Comparison of ENCODE assay signal across 11 cellular contexts in the genomic region with DNA sequence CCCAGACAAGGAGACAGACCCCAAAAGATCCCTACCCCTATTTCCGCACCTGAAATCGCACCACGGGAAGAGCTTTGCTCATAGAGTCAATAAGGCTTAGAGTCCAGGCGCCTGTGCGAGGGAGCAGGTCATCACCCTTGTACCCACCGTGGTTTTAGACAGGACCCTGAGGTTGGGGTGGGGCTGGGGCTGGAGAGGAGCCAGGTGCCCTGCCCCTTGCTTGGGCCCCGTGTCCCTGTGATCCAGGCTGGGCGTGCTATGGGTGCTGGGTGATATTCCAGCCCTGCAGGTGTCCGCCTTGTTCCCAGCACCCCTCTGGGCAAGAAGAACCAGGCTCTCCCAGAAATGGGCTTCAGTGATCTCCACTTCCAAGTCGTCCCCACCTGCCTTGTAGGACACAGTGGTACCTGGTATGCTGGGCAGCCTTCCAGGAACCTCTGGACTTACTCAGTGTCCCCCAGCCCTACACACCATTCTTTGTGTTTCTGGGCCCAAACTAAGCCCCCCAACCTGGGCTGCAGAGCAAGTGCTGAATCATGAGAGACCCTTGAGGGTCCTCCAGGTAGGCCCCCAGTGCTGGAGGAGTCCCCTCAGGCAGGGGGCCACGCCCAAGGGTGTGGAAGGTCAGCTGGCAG. TPM values are rescaled to one million over a fixed set of nuclear protein-coding genes. Genes with fewer than 3 reads are reported as not detected.
A peak's percentile ranks its signal among the peaks of the same experiment; 100 is the strongest.
DNase-seq lines count a peak whose midpoint lies in the region; ATAC-seq and TF ChIP-seq lines count a peak whose summit lies in the region.
"Had no signal": no experiment of that assay in that cellular context is flagged by ENCODE, and none has a peak within 500 bp of the region (broad histone marks: within the 10 kb centered on the region; RNA-seq: fewer than 3 reads in every experiment).

No MANE protein-coding gene starts in this region.

- H3K36me3 Mint-ChIP-seq in T-helper 2 cell treated with Interferon-gamma antibody and Interleukin-4, amounts not matched to agents 5 μg/mL and 100 μg/mL, for 36 hours (ENCODE audit: low read depth) = peaks cover 9% of the 10 kb centered on the region
- H3K36me3 Mint-ChIP-seq in chondrocyte (ENCODE audit: low read depth) = no peaks in the 10 kb centered on the region

- H3K9me3 ChIP-seq in lower lobe of right lung = no peaks in the 10 kb centered on the region

- peak overlapping the region; percentile 55 for H3K4me3 Mint-ChIP-seq in T-helper 2 cell treated with Interferon-gamma antibody and Interleukin-4, amounts not matched to agents 5 μg/mL and 100 μg/mL, for 36 hours
- no peak overlapping the region for H3K4me3 Mint-ChIP-seq in chondrocyte (ENCODE audit: unreplicated experiment)

- H3K4me1 ChIP-seq in lower lobe of right lung = peaks cover 72% of the 10 kb centered on the region

- no peaks in the 10 kb centered on the region for H3K9me3 Mint-ChIP-seq in T-helper 2 cell treated with Interferon-gamma antibody and Interleukin-4, amounts not matched to agents 5 μg/mL and 100 μg/mL, for 36 hours
- H3K9me3 Mint-ChIP-seq in chondrocyte (ENCODE audit: low read depth) = no peaks in the 10 kb centered on the region

- peak overlapping the region; percentile 57 for H3K27ac Mint-ChIP-seq in T-helper 2 cell treated with Interferon-gamma antibody and Interleukin-4, amounts not matched to agents 5 μg/mL and 100 μg/mL, for 36 hours
- H3K27ac Mint-ChIP-seq in chondrocyte (ENCODE audit: unreplicated experiment) = peak overlapping the region; percentile 77

- peak overlapping the region; percentile 99 for H3K27ac ChIP-seq in lower lobe of right lung
- H3K27ac ChIP-seq in substantia nigra (ENCODE audit: low read depth, low read length, poor library complexity, severe bottlenecking) = peak overlapping the region; percentile 68

- TF ChIP-seq POLR2A in erythroblast (IDR thresholded peaks at IDR 0.05; ENCODE audit: low read length) = no peak

- H3K4me3 ChIP-seq in lower lobe of right lung = peak overlapping the region; percentile 48

- peaks cover 30% of the 10 kb centered on the region for H3K4me1 Mint-ChIP-seq in T-helper 2 cell treated with Interferon-gamma antibody and Interleukin-4, amounts not matched to agents 5 μg/mL and 100 μg/mL, for 36 hours (ENCODE audit: low read depth)
- peaks cover 51% of the 10 kb centered on the region for H3K4me1 Mint-ChIP-seq in chondrocyte (ENCODE audit: low read depth)

- H3K27me3 Mint-ChIP-seq in T-helper 2 cell treated with Interferon-gamma antibody and Interleukin-4, amounts not matched to agents 5 μg/mL and 100 μg/mL, for 36 hours (ENCODE audit: low read depth) = no peaks in the 10 kb centered on the region
- H3K27me3 Mint-ChIP-seq in chondrocyte (ENCODE audit: low read depth) = no peaks in the 10 kb centered on the region

- TF ChIP-seq CTCF in chondrocyte (IDR thresholded peaks at IDR 0.05) (no peak), lower lobe of right lung (IDR thresholded peaks at IDR 0.05) (no peak)

- DNase-seq in T-helper 2 cell treated with Interferon-gamma antibody and Interleukin-4, amounts not matched to agents 5 μg/mL and 100 μg/mL, for 36 hours (ENCODE audit: low spot score) = no peak
- no peak for DNase-seq in T-helper 2 cell
- DNase-seq in chondrocyte (ENCODE audit: low spot score) = no peak
- peak; percentile 51 for DNase-seq in lower lobe of right lung
- DNase-seq in substantia nigra (lab: John Stamatoyannopoulos, UW) = peak in 1 of 49 donors; percentile 50
- no peak for DNase-seq in erythroblast (lab: John Stamatoyannopoulos, UW)
- DNase-seq in NCI-H2171 treated with DMSO at 0.1 percent for 48 hours (lab: John Stamatoyannopoulos, UW) = no peak
- DNase-seq in stimulated activated CD4-positive, alpha-beta T cell treated with anti-CD3 and anti-CD28 coated beads, Interleukin-2, amount 100 ng/mL, for 48 hours = no peak
- DNase-seq: 8988T; activated CD4-positive, alpha-beta T cell treated with anti-CD3 and anti-CD28 coated beads, Interleukin-2, amount 50 U/mL, for 1 hour; NCI-H2081 had no signal

- H3K27me3 ChIP-seq in lower lobe of right lung (ENCODE audit: low read depth) = no peaks in the 10 kb centered on the region

- intact Hi-C loops in lower lobe of right lung (cut with DNase I) = no loop called here

- no peak for ATAC-seq in lower lobe of right lung

- peaks cover 14% of the 10 kb centered on the region for H3K36me3 ChIP-seq in lower lobe of right lung

RNA-seq across cellular contexts. Expression of a gene that starts 4.5 kb away (rescaled TPM):
- total RNA-seq in chondrocyte (403 to 442 TPM (median 441 TPM) in 3 replicates), lower lobe of right lung (850 TPM)

RNA-seq across cellular contexts. Expression of a gene that starts 18.9 kb away (rescaled TPM):
- total RNA-seq in chondrocyte (44.1 to 55.2 TPM (median 52.2 TPM) in 3 replicates), lower lobe of right lung (38.8 TPM)
